ENCODE assay signal across 1 cellular context in the genomic region with DNA sequence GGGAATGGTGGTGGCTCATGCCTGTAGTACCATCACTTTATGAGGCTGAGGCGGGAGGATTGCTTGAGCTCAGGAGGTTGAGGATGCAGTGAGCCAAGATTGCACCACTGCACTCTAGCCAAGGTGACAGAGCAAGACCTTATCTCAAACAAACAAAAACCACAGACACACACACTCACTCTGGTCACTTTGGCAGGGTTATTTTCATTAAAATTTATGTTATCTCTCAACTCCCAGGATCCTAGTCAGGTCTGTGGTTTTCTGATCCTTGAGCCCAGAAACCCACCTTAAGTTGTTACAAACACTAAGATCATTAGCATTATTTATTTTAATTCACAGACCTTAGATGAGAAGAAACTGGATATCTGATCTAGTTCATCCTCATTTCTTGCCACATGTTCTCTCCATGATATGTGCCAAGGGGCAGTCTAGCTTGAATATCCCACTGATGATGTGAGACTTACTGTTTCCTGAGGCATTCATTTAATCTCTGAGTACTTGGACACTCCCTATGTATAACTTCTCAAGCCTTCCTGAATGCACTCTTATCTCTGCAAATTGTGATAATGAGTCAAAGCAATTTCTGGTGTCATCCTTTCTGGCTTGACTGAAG.
TF ChIP-seq lines count a peak whose summit lies in the region.

No MANE protein-coding gene starts in this region.

TF ChIP-seq in K562, 482 proteins besides CTCF, POLR2A, EP300 and RAD21 (continued from another document and continues in another):
- TF ChIP-seq ZMIZ1 (IDR thresholded peaks at IDR 0.05; ENCODE audit: low read depth in 2 of 2, low read length in 2 of 2) (peak in 1 of 2 experiments; percentile 61; a peak in 1 of 4 replicates), CXXC5 (CRISPR knock-in tag; IDR thresholded peaks at IDR 0.05) (peak; percentile 14; the same call in 1 of the 2 replicates), HES1 (IDR thresholded peaks at IDR 0.05; ENCODE audit: low read depth) (peak; percentile 95), NCOR1 (IDR thresholded peaks at IDR 0.05) (peak; percentile 82), KHSRP (IDR thresholded peaks at IDR 0.05) (peak; percentile 47; the same call in 1 of the 2 replicates), SMAD3 (CRISPR knock-in tag; conservative IDR thresholded peaks at IDR 0.05) (no peak), PRMT5 (CRISPR knock-in tag; IDR thresholded peaks at IDR 0.05) (no peak), MCM7 (IDR thresholded peaks at IDR 0.05) (no peak), MXI1 (IDR thresholded peaks at IDR 0.05; ENCODE audit: low read depth, low read length) (no peak), MAFF (IDR thresholded peaks at IDR 0.05; ENCODE audit: low read length) (peak; percentile 63; the same call in 1 of the 2 replicates), TRIM24 (IDR thresholded peaks at IDR 0.05) (peak; percentile 84 to 87), BCOR (IDR thresholded peaks at IDR 0.05) (peak; percentile 66), TCF3 (CRISPR knock-in tag; IDR thresholded peaks at IDR 0.05) (peak; percentile 77), ZNF766 (CRISPR knock-in tag; conservative IDR thresholded peaks at IDR 0.05) (0 out of 2 replicates have a peak, but pooled peaks have one; percentile 64), KLF1 (tag; IDR thresholded peaks at IDR 0.05) (no peak), ELF1 (tag; IDR thresholded peaks at IDR 0.05) (no peak), SP2 (IDR thresholded peaks at IDR 0.05; ENCODE audit: extremely low read depth, low read depth, low read length, poor library complexity, severe bottlenecking) (no peak), ZNF124 (CRISPR knock-in tag; IDR thresholded peaks at IDR 0.05) (no peak), MTA1 (IDR thresholded peaks at IDR 0.05; ENCODE audit: borderline replicate concordance) (peak; percentile 79; the same call in 1 of the 2 replicates), CBFB (CRISPR knock-in tag; IDR thresholded peaks at IDR 0.05) (0 out of 2 replicates have a peak, but pooled peaks have one; percentile 48), ESRRA (IDR thresholded peaks at IDR 0.05; ENCODE audit: borderline replicate concordance, low read depth) (peak; percentile 96; the same call in 1 of the 2 replicates), KDM5B (IDR thresholded peaks at IDR 0.05; ENCODE audit: insufficient replicate concordance, low read depth, low read length) (no peak), E4F1 (CRISPR knock-in tag; IDR thresholded peaks at IDR 0.05; ENCODE audit: borderline replicate concordance) (no peak), ZNF75A (CRISPR knock-in tag; IDR thresholded peaks at IDR 0.05) (no peak), PCBP2 (IDR thresholded peaks at IDR 0.05; ENCODE audit: low read depth, low read length, poor library complexity, severe bottlenecking) (no peak), ZNF184 (CRISPR knock-in tag; IDR thresholded peaks at IDR 0.05) (no peak), PPARD (CRISPR knock-in tag; IDR thresholded peaks at IDR 0.05) (no peak), ADNP (tag; IDR thresholded peaks at IDR 0.05) (no peak), SIRT6 (IDR thresholded peaks at IDR 0.05; ENCODE audit: low read depth, low read length) (no peak), MYNN (IDR thresholded peaks at IDR 0.05) (no peak), MYNN (CRISPR knock-in tag; IDR thresholded peaks at IDR 0.05) (no peak), ZNF41 (CRISPR knock-in tag; conservative IDR thresholded peaks at IDR 0.05) (no peak), KAT7 (CRISPR knock-in tag; IDR thresholded peaks at IDR 0.05; ENCODE audit: borderline replicate concordance) (no peak), TFAP4 (CRISPR knock-in tag; IDR thresholded peaks at IDR 0.05; ENCODE audit: borderline replicate concordance) (no peak), TAF7 (tag; IDR thresholded peaks at IDR 0.05) (no peak), ZSCAN32 (CRISPR knock-in tag; IDR thresholded peaks at IDR 0.05) (no peak), HOXB6 (CRISPR knock-in tag; IDR thresholded peaks at IDR 0.05; ENCODE audit: borderline replicate concordance) (no peak), ELF4 (CRISPR knock-in tag; IDR thresholded peaks at IDR 0.05) (0 out of 2 replicates have a peak, but pooled peaks have one; percentile 18), ZNF282 (CRISPR knock-in tag; IDR thresholded peaks at IDR 0.05) (no peak), MEIS2 (IDR thresholded peaks at IDR 0.05; ENCODE audit: partially characterized antibody) (peak; percentile 94), HDAC1 (IDR thresholded peaks at IDR 0.05) (peak in 1 of 2 experiments; percentile 80; a peak in 2 of 4 replicates), NR0B1 (IDR thresholded peaks at IDR 0.05; ENCODE audit: partially characterized antibody) (no peak), DIDO1 (tag; IDR thresholded peaks at IDR 0.05; ENCODE audit: low read depth) (no peak), POLR3A (IDR thresholded peaks at IDR 0.05; ENCODE audit: borderline replicate concordance, extremely low read depth, insufficient read depth, insufficient read length) (no peak), ARID1B (IDR thresholded peaks at IDR 0.05) (peak; percentile 95)
- TF ChIP-seq, protein P1, sequence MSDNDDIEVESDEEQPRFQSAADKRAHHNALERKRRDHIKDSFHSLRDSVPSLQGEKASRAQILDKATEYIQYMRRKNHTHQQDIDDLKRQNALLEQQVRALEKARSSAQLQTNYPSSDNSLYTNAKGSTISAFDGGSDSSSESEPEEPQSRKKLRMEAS (CRISPR knock-in tag; IDR thresholded peaks at IDR 0.05): no peak
- TF ChIP-seq, protein P2, sequence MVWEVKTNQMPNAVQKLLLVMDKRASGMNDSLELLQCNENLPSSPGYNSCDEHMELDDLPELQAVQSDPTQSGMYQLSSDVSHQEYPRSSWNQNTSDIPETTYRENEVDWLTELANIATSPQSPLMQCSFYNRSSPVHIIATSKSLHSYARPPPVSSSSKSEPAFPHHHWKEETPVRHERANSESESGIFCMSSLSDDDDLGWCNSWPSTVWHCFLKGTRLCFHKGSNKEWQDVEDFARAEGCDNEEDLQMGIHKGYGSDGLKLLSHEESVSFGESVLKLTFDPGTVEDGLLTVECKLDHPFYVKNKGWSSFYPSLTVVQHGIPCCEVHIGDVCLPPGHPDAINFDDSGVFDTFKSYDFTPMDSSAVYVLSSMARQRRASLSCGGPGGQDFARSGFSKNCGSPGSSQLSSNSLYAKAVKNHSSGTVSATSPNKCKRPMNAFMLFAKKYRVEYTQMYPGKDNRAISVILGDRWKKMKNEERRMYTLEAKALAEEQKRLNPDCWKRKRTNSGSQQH (CRISPR knock-in tag; IDR thresholded peaks at IDR 0.05): no peak
- TF ChIP-seq, protein P3, sequence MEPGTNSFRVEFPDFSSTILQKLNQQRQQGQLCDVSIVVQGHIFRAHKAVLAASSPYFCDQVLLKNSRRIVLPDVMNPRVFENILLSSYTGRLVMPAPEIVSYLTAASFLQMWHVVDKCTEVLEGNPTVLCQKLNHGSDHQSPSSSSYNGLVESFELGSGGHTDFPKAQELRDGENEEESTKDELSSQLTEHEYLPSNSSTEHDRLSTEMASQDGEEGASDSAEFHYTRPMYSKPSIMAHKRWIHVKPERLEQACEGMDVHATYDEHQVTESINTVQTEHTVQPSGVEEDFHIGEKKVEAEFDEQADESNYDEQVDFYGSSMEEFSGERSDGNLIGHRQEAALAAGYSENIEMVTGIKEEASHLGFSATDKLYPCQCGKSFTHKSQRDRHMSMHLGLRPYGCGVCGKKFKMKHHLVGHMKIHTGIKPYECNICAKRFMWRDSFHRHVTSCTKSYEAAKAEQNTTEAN (CRISPR knock-in tag; IDR thresholded peaks at IDR 0.05): no peak
- TF ChIP-seq, protein P4, sequence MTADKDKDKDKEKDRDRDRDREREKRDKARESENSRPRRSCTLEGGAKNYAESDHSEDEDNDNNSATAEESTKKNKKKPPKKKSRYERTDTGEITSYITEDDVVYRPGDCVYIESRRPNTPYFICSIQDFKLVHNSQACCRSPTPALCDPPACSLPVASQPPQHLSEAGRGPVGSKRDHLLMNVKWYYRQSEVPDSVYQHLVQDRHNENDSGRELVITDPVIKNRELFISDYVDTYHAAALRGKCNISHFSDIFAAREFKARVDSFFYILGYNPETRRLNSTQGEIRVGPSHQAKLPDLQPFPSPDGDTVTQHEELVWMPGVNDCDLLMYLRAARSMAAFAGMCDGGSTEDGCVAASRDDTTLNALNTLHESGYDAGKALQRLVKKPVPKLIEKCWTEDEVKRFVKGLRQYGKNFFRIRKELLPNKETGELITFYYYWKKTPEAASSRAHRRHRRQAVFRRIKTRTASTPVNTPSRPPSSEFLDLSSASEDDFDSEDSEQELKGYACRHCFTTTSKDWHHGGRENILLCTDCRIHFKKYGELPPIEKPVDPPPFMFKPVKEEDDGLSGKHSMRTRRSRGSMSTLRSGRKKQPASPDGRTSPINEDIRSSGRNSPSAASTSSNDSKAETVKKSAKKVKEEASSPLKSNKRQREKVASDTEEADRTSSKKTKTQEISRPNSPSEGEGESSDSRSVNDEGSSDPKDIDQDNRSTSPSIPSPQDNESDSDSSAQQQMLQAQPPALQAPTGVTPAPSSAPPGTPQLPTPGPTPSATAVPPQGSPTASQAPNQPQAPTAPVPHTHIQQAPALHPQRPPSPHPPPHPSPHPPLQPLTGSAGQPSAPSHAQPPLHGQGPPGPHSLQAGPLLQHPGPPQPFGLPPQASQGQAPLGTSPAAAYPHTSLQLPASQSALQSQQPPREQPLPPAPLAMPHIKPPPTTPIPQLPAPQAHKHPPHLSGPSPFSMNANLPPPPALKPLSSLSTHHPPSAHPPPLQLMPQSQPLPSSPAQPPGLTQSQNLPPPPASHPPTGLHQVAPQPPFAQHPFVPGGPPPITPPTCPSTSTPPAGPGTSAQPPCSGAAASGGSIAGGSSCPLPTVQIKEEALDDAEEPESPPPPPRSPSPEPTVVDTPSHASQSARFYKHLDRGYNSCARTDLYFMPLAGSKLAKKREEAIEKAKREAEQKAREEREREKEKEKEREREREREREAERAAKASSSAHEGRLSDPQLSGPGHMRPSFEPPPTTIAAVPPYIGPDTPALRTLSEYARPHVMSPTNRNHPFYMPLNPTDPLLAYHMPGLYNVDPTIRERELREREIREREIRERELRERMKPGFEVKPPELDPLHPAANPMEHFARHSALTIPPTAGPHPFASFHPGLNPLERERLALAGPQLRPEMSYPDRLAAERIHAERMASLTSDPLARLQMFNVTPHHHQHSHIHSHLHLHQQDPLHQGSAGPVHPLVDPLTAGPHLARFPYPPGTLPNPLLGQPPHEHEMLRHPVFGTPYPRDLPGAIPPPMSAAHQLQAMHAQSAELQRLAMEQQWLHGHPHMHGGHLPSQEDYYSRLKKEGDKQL (CRISPR knock-in tag; IDR thresholded peaks at IDR 0.05; ENCODE audit: borderline replicate concordance): no peak
